In the genomic region with DNA sequence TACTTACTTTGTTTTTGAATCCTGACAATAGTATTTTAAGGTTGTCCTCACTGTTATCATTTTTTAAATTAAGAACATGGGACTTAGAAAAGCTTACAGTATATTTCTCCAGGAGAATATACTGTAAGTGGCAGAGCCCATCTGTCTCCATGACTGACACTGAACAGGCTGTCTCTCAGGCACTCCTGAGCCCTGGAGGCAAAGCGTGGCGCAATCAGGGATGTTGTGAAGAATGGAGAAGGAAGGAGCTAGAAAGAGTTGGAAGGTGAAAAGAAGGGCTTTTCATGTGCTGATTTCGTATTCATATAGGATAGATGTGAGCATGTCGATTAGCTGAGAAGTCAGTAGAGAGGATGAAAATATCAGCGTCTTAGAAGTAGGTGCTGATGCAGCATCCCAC, we compare ENCODE assay signal across 21 cellular contexts. TPM values are rescaled to one million over a fixed set of nuclear protein-coding genes. Genes with fewer than 3 reads are reported as not detected.
"Had no signal": no experiment of that assay in that cellular context is flagged by ENCODE, and none has a peak within 500 bp of the region (broad histone marks: within the 10 kb centered on the region; RNA-seq: fewer than 3 reads in every experiment).

No MANE protein-coding gene starts in this region.

- H3K27me3 ChIP-seq: brain microvascular endothelial cell, Peyer's patch had no signal

- H3K36me3 ChIP-seq: brain microvascular endothelial cell, Peyer's patch had no signal

- H3K27ac ChIP-seq: brain microvascular endothelial cell, Peyer's patch had no signal

- H3K27ac Mint-ChIP-seq: activated B cell treated with CpG ODN at 0.5 μM for 24 hours; activated CD4-positive, alpha-beta memory T cell treated with anti-CD3 and anti-CD28 coated beads for 36 hours; activated CD4-positive, alpha-beta T cell treated with anti-CD3 and anti-CD28 coated beads, Interleukin-2, amount 10 ng/mL, durations not matched to agents 7 days and 5 days; activated naive CD4-positive, alpha-beta T cell treated with anti-CD3 and anti-CD28 coated beads, Interleukin-2, amount 10 ng/mL, durations not matched to agents 7 days and 5 days; activated naive CD8-positive, alpha-beta T cell treated with anti-CD3 and anti-CD28 coated beads for 36 hours; T-helper 17 cell had no signal

- H3K4me1 ChIP-seq: Peyer's patch had no signal

- ATAC-seq: activated T-cell treated with anti-CD3 and anti-CD28 coated beads, Interleukin-2, amount 50 U/mL, for 4 hours; T-helper 17 cell had no signal

- DNase-seq: activated B cell treated with CpG ODN at 0.5 μM for 24 hours; activated CD4-positive, alpha-beta memory T cell treated with anti-CD3 and anti-CD28 coated beads for 36 hours; activated CD4-positive, alpha-beta T cell treated with anti-CD3 and anti-CD28 coated beads for 1 hour; activated CD4-positive, alpha-beta T cell treated with anti-CD3 and anti-CD28 coated beads, Interleukin-2, amount 10 ng/mL, durations not matched to agents 7 days and 5 days; activated CD8-positive, alpha-beta memory T cell treated with anti-CD3 and anti-CD28 coated beads for 24 hours; activated effector memory CD4-positive, alpha-beta T cell treated with anti-CD3 and anti-CD28 coated beads, Interleukin-2, amount 50 U/mL, for 16 hours; activated naive CD4-positive, alpha-beta T cell treated with anti-CD3 and anti-CD28 coated beads, Interleukin-2, amount 10 ng/mL, durations not matched to agents 7 days and 5 days; activated naive CD8-positive, alpha-beta T cell treated with anti-CD3 and anti-CD28 coated beads for 36 hours; activated T-cell treated with anti-CD3 and anti-CD28 coated beads, Interleukin-2, amount 50 U/mL, for 4 hours; brain microvascular endothelial cell; MM.1S; NCI-H1105; NCI-H1436; NCI-H1694 treated with DMSO at 0.1 percent for 48 hours; NCI-H2029 treated with DMSO at 0.1 percent for 48 hours; NCI-H446; NCI-H526; Peyer's patch; SHP77 treated with DMSO at 0.1 percent for 48 hours; T-helper 17 cell; T-helper 9 cell had no signal

- H3K9me3 Mint-ChIP-seq: activated CD4-positive, alpha-beta T cell treated with anti-CD3 and anti-CD28 coated beads, Interleukin-2, amount 10 ng/mL, durations not matched to agents 7 days and 5 days had no signal

- H3K4me1 Mint-ChIP-seq: activated B cell treated with CpG ODN at 0.5 μM for 24 hours; activated CD4-positive, alpha-beta T cell treated with anti-CD3 and anti-CD28 coated beads, Interleukin-2, amount 10 ng/mL, durations not matched to agents 7 days and 5 days; activated naive CD4-positive, alpha-beta T cell treated with anti-CD3 and anti-CD28 coated beads, Interleukin-2, amount 10 ng/mL, durations not matched to agents 7 days and 5 days; activated naive CD8-positive, alpha-beta T cell treated with anti-CD3 and anti-CD28 coated beads for 36 hours; T-helper 17 cell had no signal

- H3K4me3 Mint-ChIP-seq: activated B cell treated with CpG ODN at 0.5 μM for 24 hours; activated CD4-positive, alpha-beta memory T cell treated with anti-CD3 and anti-CD28 coated beads for 36 hours; activated CD4-positive, alpha-beta T cell treated with anti-CD3 and anti-CD28 coated beads, Interleukin-2, amount 10 ng/mL, durations not matched to agents 7 days and 5 days; activated naive CD4-positive, alpha-beta T cell treated with anti-CD3 and anti-CD28 coated beads, Interleukin-2, amount 10 ng/mL, durations not matched to agents 7 days and 5 days; activated naive CD8-positive, alpha-beta T cell treated with anti-CD3 and anti-CD28 coated beads for 36 hours; activated T-cell treated with anti-CD3 and anti-CD28 coated beads, Interleukin-2, amount 50 U/mL, for 4 hours; T-helper 17 cell had no signal

- H3K27me3 Mint-ChIP-seq: activated CD4-positive, alpha-beta T cell treated with anti-CD3 and anti-CD28 coated beads, Interleukin-2, amount 10 ng/mL, durations not matched to agents 7 days and 5 days; activated naive CD4-positive, alpha-beta T cell treated with anti-CD3 and anti-CD28 coated beads, Interleukin-2, amount 10 ng/mL, durations not matched to agents 7 days and 5 days; T-helper 17 cell had no signal

- H3K4me3 ChIP-seq: Peyer's patch had no signal

- H3K36me3 Mint-ChIP-seq: activated CD4-positive, alpha-beta memory T cell treated with anti-CD3 and anti-CD28 coated beads for 36 hours; activated naive CD4-positive, alpha-beta T cell treated with anti-CD3 and anti-CD28 coated beads, Interleukin-2, amount 10 ng/mL, durations not matched to agents 7 days and 5 days; activated naive CD8-positive, alpha-beta T cell treated with anti-CD3 and anti-CD28 coated beads for 36 hours had no signal

- H3K9me3 ChIP-seq: Peyer's patch had no signal

RNA-seq across cellular contexts. Expression of a gene that starts 41.5 kb away (rescaled TPM):
- total RNA-seq: activated B cell treated with CpG ODN at 0.5 μM for 24 hours; activated CD4-positive, alpha-beta memory T cell treated with anti-CD3 and anti-CD28 coated beads for 36 hours; activated CD4-positive, alpha-beta T cell treated with anti-CD3 and anti-CD28 coated beads, Interleukin-2, amount 10 ng/mL, durations not matched to agents 7 days and 5 days; activated naive CD8-positive, alpha-beta T cell treated with anti-CD3 and anti-CD28 coated beads for 36 hours had no signal
